26 cellular contexts compared by ENCODE assay signal in genomic region chr13:99164226-99164625, GRCh38.
"Had no signal": no experiment of that assay in that cellular context is flagged by ENCODE, and none has a peak within 500 bp of the region (broad histone marks: within the 10 kb centered on the region; RNA-seq: fewer than 3 reads in every experiment).

No MANE protein-coding gene starts in this region.

- H3K9me3 ChIP-seq: left ventricle myocardium inferior, neutrophil, right atrium auricular region, stomach, testis, thyroid gland, transverse colon, upper lobe of left lung, vagina had no signal

- H2AFZ ChIP-seq: hepatocyte, parathyroid adenoma had no signal

- H3K9ac ChIP-seq: parathyroid adenoma had no signal

- H3K27ac Mint-ChIP-seq: naive thymus-derived CD8-positive, alpha-beta T cell; nephron; progenitor cell of endocrine pancreas; stimulated activated naive B cell treated with anti-CD40 and anti-IgM and Interleukin-4, amounts not matched to agents 10 μg/mL and 1 μg/mL and 100 μg/mL, for 72 hours had no signal

- H3K27me3 ChIP-seq: hepatocyte, right atrium auricular region, testis, thyroid gland, upper lobe of left lung, vagina had no signal

- ATAC-seq: naive thymus-derived CD8-positive, alpha-beta T cell; sciatic nerve; stimulated activated naive B cell treated with anti-CD40 and anti-IgM and Interleukin-4, amounts not matched to agents 10 μg/mL and 1 μg/mL and 100 μg/mL, for 72 hours; stimulated activated naive CD8-positive, alpha-beta T cell treated with anti-CD3 and anti-CD28 coated beads, Interleukin-15, Interleukin-2, amounts not matched to agents 100 U/mL and 50 U/mL, for 24 hours had no signal

- H3K27ac ChIP-seq: hepatocyte, left ventricle myocardium inferior, neutrophil, parathyroid adenoma, right atrium auricular region, stomach, testis, thyroid gland, transverse colon, upper lobe of left lung, vagina had no signal

- H3K4me1 Mint-ChIP-seq: naive thymus-derived CD8-positive, alpha-beta T cell; nephron had no signal

- H3K4me3 ChIP-seq: hepatocyte, left ventricle myocardium inferior, right atrium auricular region, skin epidermis, stomach, testis, thyroid gland, transverse colon, upper lobe of left lung, vagina had no signal

- H3K9me3 Mint-ChIP-seq: neural crest cell had no signal

- H3K4me2 ChIP-seq: hepatocyte had no signal

- DNase-seq: islet precursor cell; left ventricle myocardium inferior; mesenchymal stem cell; naive thymus-derived CD8-positive, alpha-beta T cell; occipital lobe; stimulated activated CD4-positive, alpha-beta T cell treated with anti-CD3 and anti-CD28 coated beads, Interleukin-12 subunit alpha, Interleukin-12 subunit beta, amount 100 ng/mL, for 4 hours; stimulated activated CD4-positive, alpha-beta T cell treated with anti-CD3 and anti-CD28 coated beads, Interleukin-15, amount 100 ng/mL, for 24 hours; stimulated activated CD4-positive, alpha-beta T cell treated with anti-CD3 and anti-CD28 coated beads, Interleukin-2, amount 100 ng/mL, for 24 hours; stimulated activated CD4-positive, alpha-beta T cell treated with anti-CD3 and anti-CD28 coated beads, Interleukin-4, amount 100 ng/mL, for 1 hour; stimulated activated naive B cell treated with anti-CD40 and anti-IgM and Interleukin-4, amounts not matched to agents 10 μg/mL and 1 μg/mL and 100 μg/mL, for 72 hours; stimulated activated naive CD8-positive, alpha-beta T cell treated with anti-CD3 and anti-CD28 coated beads, Interleukin-15, Interleukin-2, amounts not matched to agents 100 U/mL and 50 U/mL, for 24 hours; stomach; testis; thyroid gland; transverse colon; upper lobe of left lung had no signal

- H3K4me1 ChIP-seq: parathyroid adenoma, right atrium auricular region, stomach, thyroid gland, transverse colon, upper lobe of left lung, vagina had no signal

- H3K79me2 ChIP-seq: hepatocyte, parathyroid adenoma had no signal

- H3K36me3 Mint-ChIP-seq: naive thymus-derived CD8-positive, alpha-beta T cell had no signal

- H3K36me3 ChIP-seq: left ventricle myocardium inferior, neutrophil, right atrium auricular region, stomach, thyroid gland, transverse colon, upper lobe of left lung, vagina had no signal

- H3K4me3 Mint-ChIP-seq: naive thymus-derived CD8-positive, alpha-beta T cell; nephron; neural crest cell; stimulated activated naive B cell treated with anti-CD40 and anti-IgM and Interleukin-4, amounts not matched to agents 10 μg/mL and 1 μg/mL and 100 μg/mL, for 72 hours had no signal
